In the genomic region with DNA sequence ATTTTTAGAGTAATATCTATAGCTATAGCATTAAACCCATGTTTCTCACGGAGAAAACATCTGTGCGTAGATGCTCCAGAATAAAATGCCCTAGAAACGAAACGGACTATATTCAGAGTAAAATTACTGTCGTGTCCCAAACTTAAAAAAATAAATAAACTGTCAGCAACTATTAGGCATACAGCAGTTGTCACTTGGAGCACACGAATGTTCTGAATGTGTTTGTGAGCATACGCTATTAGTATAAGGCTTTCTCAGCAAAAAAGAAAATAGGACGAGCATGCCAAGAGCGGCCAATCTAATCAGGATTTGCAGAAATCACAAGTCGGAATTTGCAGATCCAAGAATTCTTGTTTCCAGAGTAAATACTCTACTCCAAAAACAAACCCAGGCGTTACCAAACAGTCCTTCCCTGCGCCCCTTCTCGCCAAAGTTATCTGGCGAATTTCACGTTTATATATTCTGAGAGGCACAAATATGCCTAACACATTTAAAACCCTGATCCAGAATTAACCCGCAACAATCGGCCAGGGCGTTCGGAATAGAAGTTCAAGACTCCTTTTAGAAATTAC, we compare ENCODE assay signal across 8 cellular contexts. TPM values are rescaled to one million over a fixed set of nuclear protein-coding genes. Genes with fewer than 3 reads are reported as not detected.
A peak's percentile ranks its signal among the peaks of the same experiment; 100 is the strongest.
DNase-seq lines count a peak whose midpoint lies in the region; ATAC-seq and TF ChIP-seq lines count a peak whose summit lies in the region.

No MANE protein-coding gene starts in this region.

- no peak for TF ChIP-seq CTCF in SK-N-SH (IDR thresholded peaks at IDR 0.05)

- H3K9me2 ChIP-seq in SK-N-SH = no peaks in the 10 kb centered on the region

- peaks cover 57% of the 10 kb centered on the region for H3K27me3 Mint-ChIP-seq in activated T-helper 1 cell treated with anti-CD3 and anti-CD28 coated beads, Interleukin-12 subunit alpha, Interleukin-12 subunit beta, Interleukin-2, Interleukin-4 antibody, amounts not matched to agents 30 ng/mL and 10 ng/mL and 1 ng/mL, durations not matched to agents 14 hours and 24 hours and 36 hours (ENCODE audit: insufficient read depth)

- H3K27ac ChIP-seq in SK-N-SH (ENCODE audit: low read depth in 2 of 2, low read length in 1 of 2) (peak overlapping the region; percentile 67 to 88; a peak in 3 of 4 replicates), skin epidermis (peak overlapping the region; percentile 53 to 93 (median 81))

- ATAC-seq in SK-N-SH treated with all-trans-retinoic acid at 6 μM for 48 hours (no peak), GM21515 (IDR thresholded peaks at IDR 0.05; ENCODE audit: unreplicated experiment) (no peak), GM19351 (IDR thresholded peaks at IDR 0.05; ENCODE audit: unreplicated experiment) (no peak), HG03045 (IDR thresholded peaks at IDR 0.05; ENCODE audit: unreplicated experiment) (no peak)

- H3F3A ChIP-seq in SK-N-SH (replicated peaks; ENCODE audit: insufficient read depth) = peaks cover 14% of the 10 kb centered on the region

- peak overlapping the region; percentile 78 for H3K4me3 Mint-ChIP-seq in activated T-helper 1 cell treated with anti-CD3 and anti-CD28 coated beads, Interleukin-12 subunit alpha, Interleukin-12 subunit beta, Interleukin-2, Interleukin-4 antibody, amounts not matched to agents 30 ng/mL and 10 ng/mL and 1 ng/mL, durations not matched to agents 14 hours and 24 hours and 36 hours

- WGBS in SK-N-SH (ENCODE audit: low lambda C conversion rate) = 4% methylated on average over 19 of the region's 19 CpGs

- peaks cover 9 to 22% of the 10 kb centered on the region in 2 experiments; a peak in 3 of 4 replicates for H3K4me1 ChIP-seq in SK-N-SH (ENCODE audit: control insufficient read depth in 1 of 2, insufficient read depth in 2 of 2, low read depth in 1 of 2, low read length in 1 of 2)

- no peaks in the 10 kb centered on the region for H3K9me3 Mint-ChIP-seq in activated T-helper 1 cell treated with anti-CD3 and anti-CD28 coated beads, Interleukin-12 subunit alpha, Interleukin-12 subunit beta, Interleukin-2, Interleukin-4 antibody, amounts not matched to agents 30 ng/mL and 10 ng/mL and 1 ng/mL, durations not matched to agents 14 hours and 24 hours and 36 hours

- no peak for DNase-seq in SK-N-SH
- DNase-seq in activated T-helper 1 cell treated with anti-CD3 and anti-CD28 coated beads, Interleukin-12 subunit alpha, Interleukin-12 subunit beta, Interleukin-2, Interleukin-4 antibody, amounts not matched to agents 30 ng/mL and 10 ng/mL and 1 ng/mL, durations not matched to agents 14 hours and 24 hours and 36 hours (ENCODE audit: low spot score) = no peak

- no peaks in the 10 kb centered on the region for H3K9me3 ChIP-seq in SK-N-SH

- peaks cover 30% of the 10 kb centered on the region for H3K4me1 Mint-ChIP-seq in activated T-helper 1 cell treated with anti-CD3 and anti-CD28 coated beads, Interleukin-12 subunit alpha, Interleukin-12 subunit beta, Interleukin-2, Interleukin-4 antibody, amounts not matched to agents 30 ng/mL and 10 ng/mL and 1 ng/mL, durations not matched to agents 14 hours and 24 hours and 36 hours (ENCODE audit: low read depth)

- CTCF ChIA-PET in SK-N-SH (lab: Yijun Ruan, JAX) = no interaction called here

- peaks cover 2% of the 10 kb centered on the region for H3K36me3 Mint-ChIP-seq in activated T-helper 1 cell treated with anti-CD3 and anti-CD28 coated beads, Interleukin-12 subunit alpha, Interleukin-12 subunit beta, Interleukin-2, Interleukin-4 antibody, amounts not matched to agents 30 ng/mL and 10 ng/mL and 1 ng/mL, durations not matched to agents 14 hours and 24 hours and 36 hours (ENCODE audit: low read depth)

- H4K20me1 ChIP-seq in SK-N-SH (ENCODE audit: insufficient read depth) = peaks cover 9% of the 10 kb centered on the region; the same call in 1 of the 2 replicates

- H3K36me3 ChIP-seq in SK-N-SH (replicated peaks in 1 of 2; ENCODE audit: control insufficient read depth in 1 of 2, insufficient read depth in 2 of 2, low read length in 1 of 2) = peaks cover 5 to 10% of the 10 kb centered on the region in 2 experiments

- H3K79me2 ChIP-seq in SK-N-SH (ENCODE audit: insufficient read depth) = peaks cover 51% of the 10 kb centered on the region

- no peak for TF ChIP-seq EP300 in SK-N-SH (IDR thresholded peaks at IDR 0.05; ENCODE audit: borderline replicate concordance in 1 of 2, low read depth in 1 of 2, low read length in 1 of 2)

- POLR2A ChIA-PET in SK-N-SH (lab: Yijun Ruan, JAX) = no interaction called here

- H3K4me2 ChIP-seq in SK-N-SH = peak overlapping the region; percentile 95

- no peaks in the 10 kb centered on the region for H3K27me3 ChIP-seq in SK-N-SH (ENCODE audit: insufficient read depth)

- peak overlapping the region; percentile 78 for H2AFZ ChIP-seq in SK-N-SH (ENCODE audit: low read depth)

- peak overlapping the region; percentile 86 for H3K9ac ChIP-seq in SK-N-SH

- no peak overlapping the region for H3K27ac Mint-ChIP-seq in activated T-helper 1 cell treated with anti-CD3 and anti-CD28 coated beads, Interleukin-12 subunit alpha, Interleukin-12 subunit beta, Interleukin-2, Interleukin-4 antibody, amounts not matched to agents 30 ng/mL and 10 ng/mL and 1 ng/mL, durations not matched to agents 14 hours and 24 hours and 36 hours

- peak overlapping the region; percentile 79 to 85 for H3K4me3 ChIP-seq in SK-N-SH (ENCODE audit: low read depth in 2 of 2, low read length in 1 of 2)
- peak overlapping the region; percentile 74 for H3K4me3 ChIP-seq in iPS-11a (ENCODE audit: low read depth, low read length)
- H3K4me3 ChIP-seq in skin epidermis = peak overlapping the region; percentile 42 to 72 (median 54)

- no peak for TF ChIP-seq RAD21 in SK-N-SH (IDR thresholded peaks at IDR 0.05; ENCODE audit: low read length)

- intact Hi-C loops in activated T-helper 1 cell treated with anti-CD3 and anti-CD28 coated beads, Interleukin-12 subunit alpha, Interleukin-12 subunit beta, Interleukin-2, Interleukin-4 antibody, amounts not matched to agents 30 ng/mL and 10 ng/mL and 1 ng/mL, durations not matched to agents 14 hours and 24 hours and 36 hours (cut with micrococcal nuclease) = no loop called here

TF ChIP-seq in SK-N-SH, 30 proteins besides CTCF, POLR2A, EP300 and RAD21:
- TF ChIP-seq ELF1 (IDR thresholded peaks at IDR 0.05) = no peak
- no peak for TF ChIP-seq TEAD4 (IDR thresholded peaks at IDR 0.05; ENCODE audit: borderline replicate concordance, insufficient read depth)
- TF ChIP-seq FOXM1 (IDR thresholded peaks at IDR 0.05; ENCODE audit: low read depth) = no peak
- no peak for TF ChIP-seq MXI1 (IDR thresholded peaks at IDR 0.05; ENCODE audit: low read depth, low read length)
- no peak for TF ChIP-seq FOXJ3 (CRISPR knock-in tag; IDR thresholded peaks at IDR 0.05)

TF ChIP-seq in SK-N-SH treated with all-trans-retinoic acid at 6 μM for 48 hours, 23 proteins besides CTCF, POLR2A, EP300 and RAD21:
- TF ChIP-seq BACH2 (CRISPR knock-in tag; IDR thresholded peaks at IDR 0.05; ENCODE audit: borderline replicate concordance) = no peak
- no peak for TF ChIP-seq TOX (CRISPR knock-in tag; IDR thresholded peaks at IDR 0.05; ENCODE audit: borderline replicate concordance)
- no peak for TF ChIP-seq PPARA (CRISPR knock-in tag; IDR thresholded peaks at IDR 0.05; ENCODE audit: borderline replicate concordance)
- no peak for TF ChIP-seq ZNF565 (CRISPR knock-in tag; conservative IDR thresholded peaks at IDR 0.05; ENCODE audit: low read depth)
- TF ChIP-seq, protein P1, sequence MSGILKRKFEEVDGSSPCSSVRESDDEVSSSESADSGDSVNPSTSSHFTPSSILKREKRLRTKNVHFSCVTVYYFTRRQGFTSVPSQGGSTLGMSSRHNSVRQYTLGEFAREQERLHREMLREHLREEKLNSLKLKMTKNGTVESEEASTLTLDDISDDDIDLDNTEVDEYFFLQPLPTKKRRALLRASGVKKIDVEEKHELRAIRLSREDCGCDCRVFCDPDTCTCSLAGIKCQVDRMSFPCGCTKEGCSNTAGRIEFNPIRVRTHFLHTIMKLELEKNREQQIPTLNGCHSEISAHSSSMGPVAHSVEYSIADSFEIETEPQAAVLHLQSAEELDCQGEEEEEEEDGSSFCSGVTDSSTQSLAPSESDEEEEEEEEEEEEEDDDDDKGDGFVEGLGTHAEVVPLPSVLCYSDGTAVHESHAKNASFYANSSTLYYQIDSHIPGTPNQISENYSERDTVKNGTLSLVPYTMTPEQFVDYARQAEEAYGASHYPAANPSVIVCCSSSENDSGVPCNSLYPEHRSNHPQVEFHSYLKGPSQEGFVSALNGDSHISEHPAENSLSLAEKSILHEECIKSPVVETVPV (CRISPR knock-in tag; IDR thresholded peaks at IDR 0.05) = no peak
- TF ChIP-seq OSR1 (CRISPR knock-in tag; IDR thresholded peaks at IDR 0.05) = no peak
- no peak for TF ChIP-seq GLIS3 (CRISPR knock-in tag; IDR thresholded peaks at IDR 0.05)
- no peak for TF ChIP-seq ARNTL (CRISPR knock-in tag; IDR thresholded peaks at IDR 0.05; ENCODE audit: borderline replicate concordance, low read depth)

RNA-seq across cellular contexts. Expression of a gene that starts 0.8 kb away (rescaled TPM):
- polyA plus RNA-seq in SK-N-SH (2012; rRNA removed) = 5.6 and 6.5 TPM in 2 replicates
- polyA plus RNA-seq in SK-N-SH (2012; cell fraction: cytosol; rRNA removed) = 4.8 and 5.2 TPM in 2 replicates
- polyA plus RNA-seq in SK-N-SH (2012; cell fraction: nucleus; rRNA removed) = 11.9 and 15.9 TPM in 2 replicates
- 0.07 and 0.31 TPM in 2 replicates for total RNA-seq in activated T-helper 1 cell treated with anti-CD3 and anti-CD28 coated beads, Interleukin-12 subunit alpha, Interleukin-12 subunit beta, Interleukin-2, Interleukin-4 antibody, amounts not matched to agents 30 ng/mL and 10 ng/mL and 1 ng/mL, durations not matched to agents 14 hours and 24 hours and 36 hours

RNA-seq across cellular contexts. Expression of a gene that starts 8.9 kb away (rescaled TPM):
- 61.5 and 79.0 TPM in 2 replicates for polyA plus RNA-seq in SK-N-SH (2012; rRNA removed)
- polyA plus RNA-seq in SK-N-SH (2012; cell fraction: cytosol; rRNA removed) = 63.6 and 69.0 TPM in 2 replicates
- 72.5 and 106 TPM in 2 replicates for polyA plus RNA-seq in SK-N-SH (2012; cell fraction: nucleus; rRNA removed)
- total RNA-seq in activated T-helper 1 cell treated with anti-CD3 and anti-CD28 coated beads, Interleukin-12 subunit alpha, Interleukin-12 subunit beta, Interleukin-2, Interleukin-4 antibody, amounts not matched to agents 30 ng/mL and 10 ng/mL and 1 ng/mL, durations not matched to agents 14 hours and 24 hours and 36 hours = 61.0 and 65.5 TPM in 2 replicates
